Comparison of ENCODE assay signal across 1 cellular context in the genomic region with DNA sequence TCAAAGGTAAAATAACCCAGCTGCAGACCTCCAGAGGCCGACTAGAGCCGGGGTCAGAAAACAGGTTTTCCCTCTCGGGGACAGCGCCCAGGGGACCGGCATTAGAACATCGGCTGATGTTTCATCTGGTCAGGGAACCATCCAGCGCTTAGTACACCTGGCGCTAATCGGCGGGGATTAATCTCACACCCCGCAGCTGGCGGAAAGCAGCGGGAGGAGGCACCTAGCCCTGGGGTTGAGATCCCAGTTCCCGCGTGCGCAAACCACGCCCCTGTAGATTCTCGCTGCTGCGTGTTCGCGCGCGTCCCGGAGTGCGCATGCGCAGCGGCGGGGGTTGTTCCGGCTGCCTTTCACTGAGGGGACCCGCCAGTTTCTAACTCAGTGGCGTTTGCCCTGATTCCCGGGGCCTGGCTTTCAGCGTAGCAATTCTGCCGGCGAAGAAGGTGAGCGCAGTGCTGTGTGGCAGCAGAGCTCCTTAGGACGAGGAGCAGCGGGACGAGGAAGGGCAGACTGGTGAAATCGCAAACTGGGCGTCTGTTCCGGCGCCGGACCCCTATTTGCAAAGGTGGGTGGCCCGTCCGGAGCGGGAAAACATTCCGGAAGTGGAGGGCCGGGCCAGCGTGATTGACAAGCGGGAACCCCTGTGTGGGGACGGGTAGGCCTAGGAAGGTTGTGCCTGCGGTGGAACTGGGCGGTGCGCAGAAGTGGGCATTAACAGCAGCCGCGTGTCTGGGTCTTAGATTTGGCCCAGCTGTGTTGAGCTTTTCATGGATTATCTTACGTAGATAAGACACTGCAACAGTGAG.
TF ChIP-seq lines count a peak whose summit lies in the region.
"Not testable (repeated sequence)": the region's sequence is repeated elsewhere in the genome, so short reads cannot be mapped to it uniquely, and the experiment has no call there.

Gene DDX11, plus strand, starts transcription at position 334 of the 806 bp plus-strand sequence. CDS start 4,534 bp downstream, outside the sequence.

TF ChIP-seq in K562, 482 proteins besides CTCF, POLR2A, EP300 and RAD21 (continued from another document and continues in another):
- TF ChIP-seq PBX2 (CRISPR knock-in tag; IDR thresholded peaks at IDR 0.05; ENCODE audit: low read depth), result peak; percentile 75
- TF ChIP-seq PBX2 (tag; conservative IDR thresholded peaks at IDR 0.05; ENCODE audit: low read depth), result peak; percentile 93
- TF ChIP-seq GABPA (tag; conservative IDR thresholded peaks at IDR 0.05; ENCODE audit: low read depth), result peak; percentile 92
- peak; percentile 77 for TF ChIP-seq MEIS2 (IDR thresholded peaks at IDR 0.05; ENCODE audit: partially characterized antibody)
- TF ChIP-seq TAF9B (IDR thresholded peaks at IDR 0.05; ENCODE audit: partially characterized antibody), result peak; percentile 52
- peak; percentile 49 for TF ChIP-seq SP1 (CRISPR knock-in tag; IDR thresholded peaks at IDR 0.05)
- TF ChIP-seq PKNOX1 (IDR thresholded peaks at IDR 0.05), result peak; percentile 98
- peak; percentile 37; the same call in 1 of the 2 replicates for TF ChIP-seq EGR1 (conservative IDR thresholded peaks at IDR 0.05)
- TF ChIP-seq, protein P1, sequence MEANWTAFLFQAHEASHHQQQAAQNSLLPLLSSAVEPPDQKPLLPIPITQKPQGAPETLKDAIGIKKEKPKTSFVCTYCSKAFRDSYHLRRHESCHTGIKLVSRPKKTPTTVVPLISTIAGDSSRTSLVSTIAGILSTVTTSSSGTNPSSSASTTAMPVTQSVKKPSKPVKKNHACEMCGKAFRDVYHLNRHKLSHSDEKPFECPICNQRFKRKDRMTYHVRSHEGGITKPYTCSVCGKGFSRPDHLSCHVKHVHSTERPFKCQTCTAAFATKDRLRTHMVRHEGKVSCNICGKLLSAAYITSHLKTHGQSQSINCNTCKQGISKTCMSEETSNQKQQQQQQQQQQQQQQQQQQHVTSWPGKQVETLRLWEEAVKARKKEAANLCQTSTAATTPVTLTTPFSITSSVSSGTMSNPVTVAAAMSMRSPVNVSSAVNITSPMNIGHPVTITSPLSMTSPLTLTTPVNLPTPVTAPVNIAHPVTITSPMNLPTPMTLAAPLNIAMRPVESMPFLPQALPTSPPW (CRISPR knock-in tag; IDR thresholded peaks at IDR 0.05), result peak; percentile 67
- TF ChIP-seq ZBTB11 (CRISPR knock-in tag; IDR thresholded peaks at IDR 0.05), result peak in 2 of 3 experiments; percentile 54 to 92; a peak in 2 of 6 replicates
- TF ChIP-seq RCOR1 (IDR thresholded peaks at IDR 0.05; ENCODE audit: borderline replicate concordance in 1 of 2, low read depth in 2 of 2, low read length in 2 of 2), result peak in 1 of 2 experiments; percentile 15; a peak in 1 of 4 replicates
- TF ChIP-seq CBFA2T2 (conservative IDR thresholded peaks at IDR 0.05), result peak; percentile 22
- TF ChIP-seq KLF1 (tag; IDR thresholded peaks at IDR 0.05), result 0 out of 2 replicates have a peak, but pooled peaks have one; percentile 38
- peak; percentile 83 for TF ChIP-seq ZZZ3 (IDR thresholded peaks at IDR 0.05)
- TF ChIP-seq, protein P2, sequence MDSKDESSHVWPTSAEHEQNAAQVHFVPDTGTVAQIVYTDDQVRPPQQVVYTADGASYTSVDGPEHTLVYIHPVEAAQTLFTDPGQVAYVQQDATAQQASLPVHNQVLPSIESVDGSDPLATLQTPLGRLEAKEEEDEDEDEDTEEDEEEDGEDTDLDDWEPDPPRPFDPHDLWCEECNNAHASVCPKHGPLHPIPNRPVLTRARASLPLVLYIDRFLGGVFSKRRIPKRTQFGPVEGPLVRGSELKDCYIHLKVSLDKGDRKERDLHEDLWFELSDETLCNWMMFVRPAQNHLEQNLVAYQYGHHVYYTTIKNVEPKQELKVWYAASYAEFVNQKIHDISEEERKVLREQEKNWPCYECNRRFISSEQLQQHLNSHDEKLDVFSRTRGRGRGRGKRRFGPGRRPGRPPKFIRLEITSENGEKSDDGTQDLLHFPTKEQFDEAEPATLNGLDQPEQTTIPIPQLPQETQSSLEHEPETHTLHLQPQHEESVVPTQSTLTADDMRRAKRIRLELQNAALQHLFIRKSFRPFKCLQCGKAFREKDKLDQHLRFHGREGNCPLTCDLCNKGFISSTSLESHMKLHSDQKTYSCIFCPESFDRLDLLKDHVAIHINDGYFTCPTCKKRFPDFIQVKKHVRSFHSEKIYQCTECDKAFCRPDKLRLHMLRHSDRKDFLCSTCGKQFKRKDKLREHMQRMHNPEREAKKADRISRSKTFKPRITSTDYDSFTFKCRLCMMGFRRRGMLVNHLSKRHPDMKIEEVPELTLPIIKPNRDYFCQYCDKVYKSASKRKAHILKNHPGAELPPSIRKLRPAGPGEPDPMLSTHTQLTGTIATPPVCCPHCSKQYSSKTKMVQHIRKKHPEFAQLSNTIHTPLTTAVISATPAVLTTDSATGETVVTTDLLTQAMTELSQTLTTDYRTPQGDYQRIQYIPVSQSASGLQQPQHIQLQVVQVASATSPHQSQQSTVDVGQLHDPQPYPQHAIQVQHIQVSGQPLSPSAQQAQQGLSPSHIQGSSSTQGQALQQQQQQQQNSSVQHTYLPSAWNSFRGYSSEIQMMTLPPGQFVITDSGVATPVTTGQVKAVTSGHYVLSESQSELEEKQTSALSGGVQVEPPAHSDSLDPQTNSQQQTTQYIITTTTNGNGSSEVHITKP (IDR thresholded peaks at IDR 0.05; ENCODE audit: partially characterized antibody), result peak; percentile 85
- TF ChIP-seq BHLHE40 (IDR thresholded peaks at IDR 0.05; ENCODE audit: low read length), result 0 out of 2 replicates have a peak, but pooled peaks have one; percentile 29
- peak; percentile 73 for TF ChIP-seq ARID4B (CRISPR knock-in tag; IDR thresholded peaks at IDR 0.05)
- TF ChIP-seq E2F1 (CRISPR knock-in tag; IDR thresholded peaks at IDR 0.05), result peak; percentile 91; the same call in 1 of the 2 replicates
- peak; percentile 89 for TF ChIP-seq TFAP4 (CRISPR knock-in tag; IDR thresholded peaks at IDR 0.05; ENCODE audit: borderline replicate concordance)
- TF ChIP-seq ETV5 (CRISPR knock-in tag; IDR thresholded peaks at IDR 0.05; ENCODE audit: low read depth), result peak; percentile 47; the same call in 1 of the 2 replicates
- peak; percentile 48; the same call in 1 of the 2 replicates for TF ChIP-seq CTBP1 (IDR thresholded peaks at IDR 0.05; ENCODE audit: borderline replicate concordance)
- TF ChIP-seq ZNF589 (CRISPR knock-in tag; IDR thresholded peaks at IDR 0.05; ENCODE audit: low read depth), result 0 out of 2 replicates have a peak, but pooled peaks have one; percentile 44
- peak; percentile 46; the same call in 1 of the 2 replicates for TF ChIP-seq C11orf30 (IDR thresholded peaks at IDR 0.05; ENCODE audit: low read depth)
- TF ChIP-seq MYC (IDR thresholded peaks at IDR 0.05; ENCODE audit: low read depth, low read length), result peak; percentile 69
- TF ChIP-seq MYC (CRISPR knock-in tag; IDR thresholded peaks at IDR 0.05; ENCODE audit: borderline replicate concordance, low read depth), result not testable (repeated sequence)
- peak; percentile 87 for TF ChIP-seq RBFOX2 (IDR thresholded peaks at IDR 0.05; ENCODE audit: low read depth, low read length)
- TF ChIP-seq, protein P3, sequence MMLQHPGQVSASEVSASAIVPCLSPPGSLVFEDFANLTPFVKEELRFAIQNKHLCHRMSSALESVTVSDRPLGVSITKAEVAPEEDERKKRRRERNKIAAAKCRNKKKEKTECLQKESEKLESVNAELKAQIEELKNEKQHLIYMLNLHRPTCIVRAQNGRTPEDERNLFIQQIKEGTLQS (IDR thresholded peaks at IDR 0.05), result peak; percentile 11; the same call in 1 of the 2 replicates
- TF ChIP-seq, protein P3 (CRISPR knock-in tag; conservative IDR thresholded peaks at IDR 0.05), result not testable (repeated sequence)
- 0 out of 2 replicates have a peak, but pooled peaks have one; percentile 13 for TF ChIP-seq SPI1 (IDR thresholded peaks at IDR 0.05; ENCODE audit: borderline replicate concordance, low read depth, low read length)
- peak; percentile 81; the same call in 1 of the 2 replicates for TF ChIP-seq E2F3 (CRISPR knock-in tag; IDR thresholded peaks at IDR 0.05)
